21 cellular contexts compared by ENCODE assay signal in the genomic region with DNA sequence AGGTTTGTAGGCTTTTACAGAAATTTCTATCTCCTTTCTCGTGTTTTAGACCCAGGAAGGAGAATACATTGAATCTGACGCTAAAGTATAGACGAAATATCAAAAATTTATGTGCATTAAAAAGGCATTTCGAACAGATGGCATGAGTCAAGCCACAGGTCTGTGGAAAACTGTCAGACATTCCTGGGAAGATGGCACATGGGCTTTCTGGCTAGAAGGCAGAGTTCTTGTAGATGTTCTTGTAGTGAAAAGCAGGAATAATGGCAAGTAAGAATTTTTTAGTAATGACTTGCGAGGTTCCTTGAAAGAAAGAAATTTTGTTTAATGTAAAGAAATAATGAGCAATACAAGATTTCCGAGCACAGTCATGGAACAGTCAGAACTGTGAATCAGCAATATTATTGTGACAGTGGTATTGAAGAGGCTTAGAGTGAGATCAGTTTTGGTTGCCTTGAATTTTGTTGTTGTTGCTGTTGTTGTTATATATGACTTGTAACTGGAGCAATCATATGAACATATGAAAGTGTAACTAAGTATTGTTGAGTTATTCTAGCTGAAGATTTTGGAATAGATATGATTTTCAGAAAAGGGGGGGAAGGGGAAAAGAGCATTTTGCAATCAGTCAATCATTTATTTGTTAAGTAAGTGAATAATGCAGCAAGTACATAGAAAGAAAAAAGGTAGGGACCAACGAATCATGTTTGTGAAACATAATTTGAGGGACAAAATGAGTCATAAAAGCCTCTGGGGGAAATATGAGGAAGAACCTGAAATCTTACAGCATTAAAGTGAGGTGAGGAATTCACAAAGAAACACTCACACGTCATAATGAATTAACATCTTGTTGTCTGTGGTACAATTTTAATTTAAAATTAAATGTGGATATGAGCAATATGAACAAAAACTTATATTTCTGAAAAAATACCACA.
DNase-seq lines count a peak whose midpoint lies in the region; ATAC-seq and TF ChIP-seq lines count a peak whose summit lies in the region.
"Had no signal": no experiment of that assay in that cellular context is flagged by ENCODE, and none has a peak within 500 bp of the region (broad histone marks: within the 10 kb centered on the region; RNA-seq: fewer than 3 reads in every experiment).

No MANE protein-coding gene starts in this region.

- no peaks in the 10 kb centered on the region for H4K20me1 ChIP-seq in PC-3 (ENCODE audit: low read length)

- peaks cover 15% of the 10 kb centered on the region for H3K9me3 Mint-ChIP-seq in activated T-helper 17 cell treated with anti-CD3 and anti-CD28 coated beads, Interleukin-2, amount 50 U/mL, for 72 hours
- peaks cover 9% of the 10 kb centered on the region for H3K9me3 Mint-ChIP-seq in activated T-cell treated with anti-CD3 and anti-CD28 coated beads, Interleukin-2, amount 50 U/mL, for 24 hours
- H3K9me3 Mint-ChIP-seq: neural crest cell had no signal

- POLR2A ChIA-PET in PC-3 (lab: Charles Lee; ENCODE audit: unreplicated experiment), result no interaction called here

- peaks cover 52% of the 10 kb centered on the region for H3K4me1 ChIP-seq in PC-3 (ENCODE audit: insufficient read depth, low read length)
- H3K4me1 ChIP-seq: upper lobe of right lung had no signal

- intact Hi-C loops in PC-3 (cut with micrococcal nuclease), result no loop called here

- TF ChIP-seq CTCF in PC-3 (conservative IDR thresholded peaks at IDR 0.05; ENCODE audit: low read depth, low read length), result no peak

- peak overlapping the region; percentile 19 for H3K9ac ChIP-seq in PC-3 (ENCODE audit: low read length)

- H3F3A ChIP-seq in PC-3 (ENCODE audit: low read length, unreplicated experiment), result peaks cover 17% of the 10 kb centered on the region

- no peaks in the 10 kb centered on the region for H3K36me3 ChIP-seq in PC-3 (ENCODE audit: low read depth, low read length)
- H3K36me3 ChIP-seq: upper lobe of right lung had no signal

- TSS peak; percentile 28 for BruUV-seq in PC-3 (replicated peaks; lab: Mats Ljungman, UMichigan)

- H3K27ac ChIP-seq in PC-3 (ENCODE audit: low read length) (peak overlapping the region; percentile 84), epithelial cell of prostate (peak overlapping the region; percentile 77)
- H3K27ac ChIP-seq: C4-2B, dorsolateral prefrontal cortex, hepatocyte, upper lobe of right lung had no signal

- H3K79me2 ChIP-seq in PC-3 (ENCODE audit: low read length), result no peaks in the 10 kb centered on the region
- H3K79me2 ChIP-seq: hepatocyte had no signal

- peak overlapping the region; percentile 47 for H2AFZ ChIP-seq in PC-3 (ENCODE audit: low read length)
- H2AFZ ChIP-seq: hepatocyte had no signal

- H3K4me2 ChIP-seq in PC-3 (ENCODE audit: low read length), result peak overlapping the region; percentile 73
- H3K4me2 ChIP-seq: hepatocyte had no signal

- H3K27ac Mint-ChIP-seq in activated T-helper 17 cell treated with anti-CD3 and anti-CD28 coated beads, Interleukin-2, amount 50 U/mL, for 72 hours, result no peak overlapping the region
- no peak overlapping the region for H3K27ac Mint-ChIP-seq in activated T-cell treated with anti-CD3 and anti-CD28 coated beads, Interleukin-2, amount 50 U/mL, for 24 hours
- H3K27ac Mint-ChIP-seq: activated CD4-positive, alpha-beta memory T cell treated with anti-CD3 and anti-CD28 coated beads for 36 hours; H9; progenitor cell of endocrine pancreas had no signal

- H3K9me3 ChIP-seq in PC-3 (ENCODE audit: low read length), result no peaks in the 10 kb centered on the region
- H3K9me3 ChIP-seq: upper lobe of right lung had no signal

- H3K4me3 Mint-ChIP-seq in activated T-helper 17 cell treated with anti-CD3 and anti-CD28 coated beads, Interleukin-2, amount 50 U/mL, for 72 hours, result no peak overlapping the region
- no peak overlapping the region for H3K4me3 Mint-ChIP-seq in activated T-cell treated with anti-CD3 and anti-CD28 coated beads, Interleukin-2, amount 50 U/mL, for 24 hours
- H3K4me3 Mint-ChIP-seq: activated CD4-positive, alpha-beta memory T cell treated with anti-CD3 and anti-CD28 coated beads for 36 hours; H9; neural crest cell had no signal

- no peaks in the 10 kb centered on the region for H3K27me3 ChIP-seq in PC-3 (ENCODE audit: low read length)
- H3K27me3 ChIP-seq: dorsolateral prefrontal cortex, hepatocyte, upper lobe of right lung had no signal

- no peaks in the 10 kb centered on the region for H3K27me3 Mint-ChIP-seq in activated T-helper 17 cell treated with anti-CD3 and anti-CD28 coated beads, Interleukin-2, amount 50 U/mL, for 72 hours
- H3K27me3 Mint-ChIP-seq in activated T-cell treated with anti-CD3 and anti-CD28 coated beads, Interleukin-2, amount 50 U/mL, for 24 hours, result no peaks in the 10 kb centered on the region
- H3K27me3 Mint-ChIP-seq: activated CD4-positive, alpha-beta memory T cell treated with anti-CD3 and anti-CD28 coated beads for 36 hours; progenitor cell of endocrine pancreas had no signal

- no peaks in the 10 kb centered on the region for H3K36me3 Mint-ChIP-seq in activated T-helper 17 cell treated with anti-CD3 and anti-CD28 coated beads, Interleukin-2, amount 50 U/mL, for 72 hours (ENCODE audit: low read depth)
- H3K36me3 Mint-ChIP-seq in activated T-cell treated with anti-CD3 and anti-CD28 coated beads, Interleukin-2, amount 50 U/mL, for 24 hours (ENCODE audit: low read depth), result no peaks in the 10 kb centered on the region
- H3K36me3 Mint-ChIP-seq: activated CD4-positive, alpha-beta memory T cell treated with anti-CD3 and anti-CD28 coated beads for 36 hours had no signal

- H3K4me1 Mint-ChIP-seq in activated T-helper 17 cell treated with anti-CD3 and anti-CD28 coated beads, Interleukin-2, amount 50 U/mL, for 72 hours, result no peaks in the 10 kb centered on the region
- no peaks in the 10 kb centered on the region for H3K4me1 Mint-ChIP-seq in activated T-cell treated with anti-CD3 and anti-CD28 coated beads, Interleukin-2, amount 50 U/mL, for 24 hours (ENCODE audit: low read depth)
- H3K4me1 Mint-ChIP-seq: neural crest cell had no signal

- ATAC-seq in HG03354 (IDR thresholded peaks at IDR 0.05; ENCODE audit: poor library complexity, severe bottlenecking, unreplicated experiment) (peak; percentile 67), PC-3 (peak; percentile 72)
- no peak for ATAC-seq in activated T-helper 17 cell treated with anti-CD3 and anti-CD28 coated beads, Interleukin-2, amount 50 U/mL, for 72 hours (replicated peaks)
- ATAC-seq: HepG2, upper lobe of right lung had no signal

- peak overlapping the region; percentile 48 for H3K4me3 ChIP-seq in PC-3 (ENCODE audit: low read length)
- H3K4me3 ChIP-seq: dorsolateral prefrontal cortex, hepatocyte, upper lobe of right lung had no signal

- no peaks in the 10 kb centered on the region for H3K9me2 ChIP-seq in PC-3 (replicated peaks; ENCODE audit: low read length)

- CTCF ChIA-PET in PC-3 (lab: Charles Lee), result interaction anchor here (0.6 kb wide), 1 partner anchor 775 kb away, joined by 3 read pairs; no protein-coding TSS in a partner anchor

- peak; percentile 4 for DNase-seq in EL
- peak; percentile 97 for DNase-seq in PC-3
- DNase-seq in epithelial cell of prostate (ENCODE audit: low read depth, low spot score), result peak; percentile 8
- no peak for DNase-seq in NCI-H2227 treated with DMSO at 0.1 percent for 48 hours (lab: John Stamatoyannopoulos, UW)
- no peak for DNase-seq in foreskin melanocyte
- DNase-seq in activated T-cell treated with anti-CD3 and anti-CD28 coated beads, Interleukin-2, amount 50 U/mL, for 24 hours, result no peak
- DNase-seq: activated CD4-positive, alpha-beta memory T cell treated with anti-CD3 and anti-CD28 coated beads for 36 hours; activated CD4-positive, CD25-positive, alpha-beta regulatory T cell; Calu3; central memory CD4-positive, alpha-beta T cell; dorsolateral prefrontal cortex; H9; NCI-H524; upper lobe of right lung had no signal

Comparison
In these comparisons a context has a peak if more than half of its experiments do, and no peak if none do; other contexts are left out.
1. DNase-seq: peak in EL (single experiment), PC-3 (single experiment) and epithelial cell of prostate (single experiment); none in NCI-H2227 treated with DMSO at 0.1 percent for 48 hours (single experiment), foreskin melanocyte (single experiment) and activated T-cell treated with anti-CD3 and anti-CD28 coated beads, Interleukin-2, amount 50 U/mL, for 24 hours (single experiment).